Comparison of ENCODE assay signal across 8 cellular contexts in genomic region chr2:62704654-62705006, GRCh38. TPM values are rescaled to one million over a fixed set of nuclear protein-coding genes. Genes with fewer than 3 reads are reported as not detected.
DNase-seq lines count a peak whose midpoint lies in the region; ATAC-seq and TF ChIP-seq lines count a peak whose summit lies in the region.

No MANE protein-coding gene starts in this region.

- H3K79me2 ChIP-seq in neural progenitor cell (ENCODE audit: low read depth) = peaks cover 36% of the 10 kb centered on the region

- peak overlapping the region; percentile 33 for H3K9ac ChIP-seq in neural progenitor cell

- H4K20me1 ChIP-seq in neural progenitor cell (ENCODE audit: low read depth) = no peaks in the 10 kb centered on the region

- H3K4me1 Mint-ChIP-seq in CD14-positive monocyte (peaks cover 32% of the 10 kb centered on the region), neural progenitor cell (peaks cover 32% of the 10 kb centered on the region)
- peaks cover 27 to 32% of the 10 kb centered on the region in 2 donors for H3K4me1 Mint-ChIP-seq in effector memory CD8-positive, alpha-beta T cell (ENCODE audit: low read depth in 2 of 2)

- ATAC-seq in effector memory CD8-positive, alpha-beta T cell (replicated peaks) = no peak

- H3K4me2 ChIP-seq in neural progenitor cell = peak overlapping the region; percentile 82

- H3K4me3 Mint-ChIP-seq in CD14-positive monocyte (peak overlapping the region; percentile 92 to 95), neural progenitor cell (peak overlapping the region; percentile 93)
- peak overlapping the region; percentile 88 to 94 for H3K4me3 Mint-ChIP-seq in effector memory CD8-positive, alpha-beta T cell

- H3K36me3 ChIP-seq in neural progenitor cell = peaks cover 14% of the 10 kb centered on the region

- DNase-seq in CD14-positive monocyte (ENCODE audit: low spot score) (no peak), NB4 (ENCODE audit: low read depth) (no peak), neural progenitor cell (ENCODE audit: low spot score) (no peak), NCI-H1417 treated with DMSO at 0.1 percent for 48 hours (lab: John Stamatoyannopoulos, UW) (no peak), amygdala (lab: John Stamatoyannopoulos, UW) (no peak), NCI-H1105 (lab: John Stamatoyannopoulos, UW) (no peak), NOMO-1 (lab: John Stamatoyannopoulos, UW; ENCODE audit: unreplicated experiment in 2 of 2) (no peak)
- DNase-seq in effector memory CD8-positive, alpha-beta T cell = no peak

- TF ChIP-seq CTCF in CD14-positive monocyte (IDR thresholded peaks at IDR 0.05) (no peak), NB4 (IDR thresholded peaks at IDR 0.05; ENCODE audit: low read depth, low read length) (no peak), neural progenitor cell (IDR thresholded peaks at IDR 0.05) (no peak)

- H3K9me3 Mint-ChIP-seq in CD14-positive monocyte = peaks cover 0 to 2% (median 0%) of the 10 kb centered on the region in 7 donors
- no peaks in the 10 kb centered on the region for H3K9me3 Mint-ChIP-seq in effector memory CD8-positive, alpha-beta T cell
- H3K9me3 Mint-ChIP-seq in neural progenitor cell = peaks cover 9% of the 10 kb centered on the region

- H3F3A ChIP-seq in neural progenitor cell (ENCODE audit: low read depth) = peaks cover 5% of the 10 kb centered on the region

- H3K27ac ChIP-seq in neural progenitor cell = peak overlapping the region; percentile 23

- peaks cover 0 to 6% (median 3%) of the 10 kb centered on the region in 3 donors for H3K27me3 Mint-ChIP-seq in CD14-positive monocyte (ENCODE audit: low read depth in 3 of 3)
- H3K27me3 Mint-ChIP-seq in effector memory CD8-positive, alpha-beta T cell = no peaks in the 10 kb centered on the region
- no peaks in the 10 kb centered on the region for H3K27me3 Mint-ChIP-seq in neural progenitor cell (ENCODE audit: insufficient read depth, low read depth)

- H3K27me3 ChIP-seq in neural progenitor cell = no peaks in the 10 kb centered on the region

- TF ChIP-seq POLR2A in NB4 (IDR thresholded peaks at IDR 0.05; ENCODE audit: extremely low read depth, insufficient read length) = no peak

- peaks cover 28% of the 10 kb centered on the region for H3K4me1 ChIP-seq in neural progenitor cell

- H3K27ac Mint-ChIP-seq in CD14-positive monocyte = peak overlapping the region in 6 of 7 donors; percentile 82 to 94 (median 84)
- peak overlapping the region; percentile 84 to 92 for H3K27ac Mint-ChIP-seq in effector memory CD8-positive, alpha-beta T cell
- H3K27ac Mint-ChIP-seq in neural progenitor cell = peak overlapping the region; percentile 91

- peaks cover 6 to 9% of the 10 kb centered on the region in 2 donors for H3K36me3 Mint-ChIP-seq in CD14-positive monocyte
- H3K36me3 Mint-ChIP-seq in effector memory CD8-positive, alpha-beta T cell (ENCODE audit: insufficient read depth) = peaks cover 13% of the 10 kb centered on the region
- H3K36me3 Mint-ChIP-seq in neural progenitor cell = peaks cover 11% of the 10 kb centered on the region

- intact Hi-C loops in CD14-positive monocyte (cut with micrococcal nuclease) = loop anchor here (5.0 to 10.0 kb wide), 4 partner anchors 510 to 1138 kb away; partner anchors contain the start of genes B3GNT2 (in 1 of the 2), CCT4 (in 1 of the 2), MDH1 (in 1 of the 2) and UGP2 (in 1 of the 2)

- H3K9me3 ChIP-seq in neural progenitor cell (ENCODE audit: low read depth) = no peaks in the 10 kb centered on the region

- H2AFZ ChIP-seq in neural progenitor cell (replicated peaks) = peak overlapping the region; percentile 65

- H3K4me3 ChIP-seq in NB4 (ENCODE audit: low read depth, low read length) (peak overlapping the region; percentile 71), neural progenitor cell (peak overlapping the region; percentile 58)

RNA-seq across cellular contexts. Expression of gene EHBP1, which starts 0.9 kb away (rescaled TPM):
- polyA plus RNA-seq in CD14-positive monocyte = 1 to 10 TPM; 4.2 to 6.1 TPM
- 51.5 and 65.8 TPM in 2 replicates for total RNA-seq in neural progenitor cell (ENCODE audit: low replicate concordance)
